In the genomic region with DNA sequence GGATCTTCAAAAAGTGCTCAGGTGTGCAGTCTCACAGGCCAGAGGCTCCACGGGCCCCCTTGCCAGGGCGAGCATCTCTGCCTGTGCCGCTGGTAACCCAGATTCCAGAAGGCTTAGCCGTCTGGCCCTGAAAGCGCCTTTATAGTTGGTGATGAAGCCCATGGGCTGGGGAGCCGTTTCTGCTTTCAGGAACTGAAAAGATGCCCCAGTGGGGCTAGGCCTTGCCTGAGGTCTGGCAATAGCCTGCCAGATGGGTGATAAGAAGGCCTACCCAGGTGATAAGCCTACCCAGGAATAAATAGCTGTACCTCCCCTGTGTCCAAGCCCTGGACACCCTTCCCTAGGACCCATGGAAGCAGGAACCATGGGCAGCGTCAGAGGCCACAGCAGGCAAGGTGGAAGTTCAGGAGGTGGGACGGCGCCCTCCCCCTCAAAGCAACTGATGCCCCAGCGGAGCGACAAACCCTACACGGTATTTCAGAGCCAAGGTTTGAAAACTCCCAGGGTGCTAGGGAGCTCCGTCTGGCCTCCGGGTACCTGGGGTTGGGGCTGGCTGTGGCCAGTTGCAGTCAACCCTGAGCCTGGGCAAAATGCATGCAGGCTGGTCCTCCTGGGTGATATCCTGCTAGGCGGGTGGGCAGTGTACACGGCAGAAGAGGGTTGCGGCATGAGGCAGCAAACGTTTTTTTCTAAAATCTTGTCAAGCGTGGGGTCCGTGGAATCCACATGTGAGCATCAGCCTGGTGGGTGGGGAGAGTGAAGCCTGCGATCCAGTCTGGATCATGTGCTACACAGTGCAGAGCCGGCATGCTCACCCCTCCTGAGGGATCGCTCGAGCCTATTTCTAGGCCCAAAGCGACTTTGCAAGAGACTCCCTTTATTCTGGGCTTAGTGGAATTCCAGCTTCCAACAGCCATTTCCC, we compare ENCODE assay signal across 8 cellular contexts. TPM values are rescaled to one million over a fixed set of nuclear protein-coding genes. Genes with fewer than 3 reads are reported as not detected.
DNase-seq lines count a peak whose midpoint lies in the region; ATAC-seq and TF ChIP-seq lines count a peak whose summit lies in the region.

No MANE protein-coding gene starts in this region.

- no peaks in the 10 kb centered on the region for H3K9me3 ChIP-seq in ascending aorta
- H3K9me3 ChIP-seq in OCI-LY7 (ENCODE audit: low read length), result no peaks in the 10 kb centered on the region

- peaks cover 75% of the 10 kb centered on the region for H3K36me3 Mint-ChIP-seq in HFFc6 (ENCODE audit: low read depth)
- peaks cover 5% of the 10 kb centered on the region for H3K36me3 Mint-ChIP-seq in stimulated activated memory B cell treated with anti-CD40 and anti-IgM and Interleukin-4, amounts not matched to agents 10 μg/mL and 1 μg/mL and 100 μg/mL, for 72 hours

- H3K27ac Mint-ChIP-seq in HFFc6, result peak overlapping the region; percentile 100
- peak overlapping the region; percentile 83 for H3K27ac Mint-ChIP-seq in stimulated activated memory B cell treated with anti-CD40 and anti-IgM and Interleukin-4, amounts not matched to agents 10 μg/mL and 1 μg/mL and 100 μg/mL, for 72 hours

- CTCF ChIA-PET in OCI-LY7 (lab: Charles Lee; ENCODE audit: unreplicated experiment), result no interaction called here

- intact Hi-C loops in ascending aorta (cut with DNase I), result loop anchor here (1.0 to 2.0 kb wide), 4 partner anchors 18 to 41 kb away; no protein-coding TSS in a partner anchor
- intact Hi-C loops in OCI-LY7 (cut with micrococcal nuclease; ENCODE audit: unreplicated experiment), result no loop called here

- H3K27me3 Mint-ChIP-seq in HFFc6 (ENCODE audit: insufficient read depth), result peaks cover 30% of the 10 kb centered on the region
- H3K27me3 Mint-ChIP-seq in stimulated activated memory B cell treated with anti-CD40 and anti-IgM and Interleukin-4, amounts not matched to agents 10 μg/mL and 1 μg/mL and 100 μg/mL, for 72 hours, result no peaks in the 10 kb centered on the region

- no peak for ATAC-seq in stimulated activated memory B cell treated with anti-CD40 and anti-IgM and Interleukin-4, amounts not matched to agents 10 μg/mL and 1 μg/mL and 100 μg/mL, for 72 hours

- POLR2A ChIA-PET in OCI-LY7 (lab: Charles Lee), result no interaction called here

- peaks cover 90% of the 10 kb centered on the region for H3K4me1 Mint-ChIP-seq in HFFc6 (ENCODE audit: low read depth)
- H3K4me1 Mint-ChIP-seq in stimulated activated memory B cell treated with anti-CD40 and anti-IgM and Interleukin-4, amounts not matched to agents 10 μg/mL and 1 μg/mL and 100 μg/mL, for 72 hours, result peaks cover 80% of the 10 kb centered on the region

- H3K27me3 ChIP-seq in ascending aorta, result no peaks in the 10 kb centered on the region

- H4K20me1 ChIP-seq in OCI-LY7 (ENCODE audit: insufficient read depth, low read length), result 0 out of 2 replicates have a peak, but pooled peaks cover 5% of the 10 kb centered on the region

- H2AFZ ChIP-seq in OCI-LY7 (ENCODE audit: low read length), result no peak overlapping the region

- no peaks in the 10 kb centered on the region for H3K9me2 ChIP-seq in OCI-LY7 (ENCODE audit: insufficient read depth, low read length)

- DNase-seq in HFFc6, result no peak
- DNase-seq in ascending aorta (ENCODE audit: low spot score in 2 of 2), result no peak
- peak; percentile 39 for DNase-seq in iris pigment epithelial cell (ENCODE audit: low read depth)
- DNase-seq in OCI-LY7 (ENCODE audit: low spot score), result no peak
- DNase-seq in COLO668 (lab: John Stamatoyannopoulos, UW; ENCODE audit: unreplicated experiment), result no peak
- DNase-seq in activated CD4-positive, alpha-beta T cell treated with anti-CD3 and anti-CD28 coated beads, Interleukin-2, amount 50 U/mL, for 4 hours, result no peak
- no peak for DNase-seq in NCI-H146 (lab: John Stamatoyannopoulos, UW)

- no TSS peak for BruUV-seq in OCI-LY7 (replicated peaks; lab: Mats Ljungman, UMichigan)

- H3K36me3 ChIP-seq in ascending aorta (peaks cover 8 to 28% of the 10 kb centered on the region in 2 donors), OCI-LY7 (ENCODE audit: insufficient read depth, low read length) (no peaks in the 10 kb centered on the region; the same call in 1 of the 2 replicates)

- peaks cover 4% of the 10 kb centered on the region; the same call in 1 of the 2 replicates for H3K79me2 ChIP-seq in OCI-LY7 (ENCODE audit: insufficient read depth, low read depth, low read length)

- no peak overlapping the region for H3K4me2 ChIP-seq in OCI-LY7 (ENCODE audit: low read length)

- TF ChIP-seq CTCF in HFFc6 (IDR thresholded peaks at IDR 0.05), result no peak
- no peak for TF ChIP-seq CTCF in ascending aorta (IDR thresholded peaks at IDR 0.05)
- TF ChIP-seq CTCF in OCI-LY7 (conservative IDR thresholded peaks at IDR 0.05; ENCODE audit: low read length), result no peak

- peak overlapping the region; percentile 95 to 98 for H3K27ac ChIP-seq in ascending aorta
- no peak overlapping the region for H3K27ac ChIP-seq in OCI-LY7 (ENCODE audit: low read depth, low read length, poor library complexity, severe bottlenecking)

- H3K4me1 ChIP-seq in ascending aorta (peaks cover 49 to 85% of the 10 kb centered on the region in 2 donors), OCI-LY7 (ENCODE audit: insufficient read depth, low read length, poor library complexity, severe bottlenecking) (peaks cover 11% of the 10 kb centered on the region)

- H3K4me3 Mint-ChIP-seq in HFFc6, result peak overlapping the region; percentile 72
- H3K4me3 Mint-ChIP-seq in stimulated activated memory B cell treated with anti-CD40 and anti-IgM and Interleukin-4, amounts not matched to agents 10 μg/mL and 1 μg/mL and 100 μg/mL, for 72 hours, result no peak overlapping the region

- H3K4me3 ChIP-seq in ascending aorta (peak overlapping the region in 1 of 2 donors; percentile 29), OCI-LY7 (ENCODE audit: low read depth, low read length, poor library complexity, severe bottlenecking) (no peak overlapping the region)

- no peaks in the 10 kb centered on the region for H3K9me3 Mint-ChIP-seq in HFFc6
- H3K9me3 Mint-ChIP-seq in stimulated activated memory B cell treated with anti-CD40 and anti-IgM and Interleukin-4, amounts not matched to agents 10 μg/mL and 1 μg/mL and 100 μg/mL, for 72 hours, result no peaks in the 10 kb centered on the region

RNA-seq across cellular contexts. Expression of a gene that starts 45.3 kb away (rescaled TPM):
- 1,000 to 10,000 TPM in 5 of 6 experiments, 100 to 1,000 TPM in 1; 972 to 1,299 (median 1,250) TPM for total RNA-seq in HFFc6 (2021; fragmentation: NEBNext Ultra II Directional; extraction: Animal tissue kit (Norgen Biotek cat#: 25700))
- total RNA-seq in ascending aorta (1,036 TPM), OCI-LY7 (2022) (147 and 178 TPM in 2 replicates)
- 86.8 and 96.9 TPM in 2 replicates for total RNA-seq in OCI-LY7 (2014; rRNA removed; shearing (Covaris generic))

RNA-seq across cellular contexts. Expression of a gene that starts 51.6 kb away (rescaled TPM):
- total RNA-seq in HFFc6 (2021; fragmentation: NEBNext Ultra II Directional; extraction: Animal tissue kit (Norgen Biotek cat#: 25700)), result under 1 TPM; 0.09 to 0.45 (median 0.19) TPM
- not detected for total RNA-seq in ascending aorta
- 1.2 and 2.9 TPM in 2 replicates for total RNA-seq in OCI-LY7 (2014; rRNA removed; shearing (Covaris generic))
- 2.6 and 3.7 TPM in 2 replicates for total RNA-seq in OCI-LY7 (2022)
